ENCODE assay signal across 28 cellular contexts in genomic region chr14:105917933-105918436, GRCh38.
DNase-seq lines count a peak whose midpoint lies in the region; ATAC-seq and TF ChIP-seq lines count a peak whose summit lies in the region.
"Had no signal": no experiment of that assay in that cellular context is flagged by ENCODE, and none has a peak within 500 bp of the region (broad histone marks: within the 10 kb centered on the region; RNA-seq: fewer than 3 reads in every experiment).

No MANE protein-coding gene starts in this region.

- H3K27me3 ChIP-seq in right cardiac atrium (ENCODE audit: control insufficient read depth, insufficient read depth) = no peaks in the 10 kb centered on the region
- no peaks in the 10 kb centered on the region for H3K27me3 ChIP-seq in spleen (replicated peaks in 1 of 7)
- H3K27me3 ChIP-seq: gastroesophageal sphincter, SJCRH30, suprapubic skin had no signal

- peaks cover 2% of the 10 kb centered on the region for H3K36me3 Mint-ChIP-seq in IgD-negative memory B cell
- H3K36me3 Mint-ChIP-seq: CD4-positive, CD25-positive, alpha-beta regulatory T cell; natural killer cell treated with Interleukin-12 subunit alpha and Interleukin-12 subunit beta and Interleukin-15 and Interleukin-18, amount 100 ng/mL, for 72 hours had no signal

- H3K27me3 Mint-ChIP-seq in IgD-negative memory B cell = no peaks in the 10 kb centered on the region

- TF ChIP-seq CTCF in spleen (IDR thresholded peaks at IDR 0.05 in 8 of 11, conservative IDR thresholded peaks at IDR 0.05 in 3 of 11) = no peak

- no peaks in the 10 kb centered on the region for H3K36me3 ChIP-seq in spleen
- H3K36me3 ChIP-seq: gastroesophageal sphincter, SJCRH30, suprapubic skin had no signal

- H3K9me3 ChIP-seq in right cardiac atrium (ENCODE audit: control insufficient read depth, low read length) (no peaks in the 10 kb centered on the region), spleen (peaks cover 0 to 12% (median 6%) of the 10 kb centered on the region in 8 donors)
- H3K9me3 ChIP-seq: SJCRH30, suprapubic skin had no signal

- H3K9me3 Mint-ChIP-seq in IgD-negative memory B cell = no peaks in the 10 kb centered on the region
- H3K9me3 Mint-ChIP-seq: natural killer cell treated with Interleukin-12 subunit alpha and Interleukin-12 subunit beta and Interleukin-15 and Interleukin-18, amount 100 ng/mL, for 72 hours had no signal

- peaks cover 0 to 2% (median 0%) of the 10 kb centered on the region in 3 donors for H3K4me1 Mint-ChIP-seq in IgD-negative memory B cell
- H3K4me1 Mint-ChIP-seq: WTC11 had no signal

- H3K27ac Mint-ChIP-seq in IgD-negative memory B cell = peak overlapping the region in 2 of 3 donors; percentile 14 to 86
- H3K27ac Mint-ChIP-seq: CD4-positive, CD25-positive, alpha-beta regulatory T cell; natural killer cell treated with Interleukin-12 subunit alpha and Interleukin-12 subunit beta and Interleukin-15 and Interleukin-18, amount 100 ng/mL, for 72 hours; WTC11 had no signal

- H3K27ac ChIP-seq in right cardiac atrium (ENCODE audit: low read length) (no peak overlapping the region), spleen (peak overlapping the region in 4 of 8 donors; percentile 26 to 43 (median 31))
- H3K27ac ChIP-seq: 22Rv1, gastroesophageal sphincter, SJCRH30, suprapubic skin had no signal

- H3K4me1 ChIP-seq in right cardiac atrium (ENCODE audit: control insufficient read depth, insufficient read depth, low read length) = no peaks in the 10 kb centered on the region
- no peaks in the 10 kb centered on the region for H3K4me1 ChIP-seq in spleen
- H3K4me1 ChIP-seq: gastroesophageal sphincter, SJCRH30, suprapubic skin had no signal

- H3K4me3 ChIP-seq in right cardiac atrium (ENCODE audit: low read length) (no peak overlapping the region), spleen (peak overlapping the region in 2 of 8 donors; percentile 13 to 22)
- H3K4me3 ChIP-seq: gastroesophageal sphincter, SJCRH30, suprapubic skin had no signal

- peak overlapping the region in 3 of 4 donors; percentile 71 to 78 (median 77) for H3K4me3 Mint-ChIP-seq in IgD-negative memory B cell
- H3K4me3 Mint-ChIP-seq: CD4-positive, CD25-positive, alpha-beta regulatory T cell; natural killer cell treated with Interleukin-12 subunit alpha and Interleukin-12 subunit beta and Interleukin-15 and Interleukin-18, amount 100 ng/mL, for 72 hours; WTC11 had no signal

- TF ChIP-seq POLR2A in spleen (IDR thresholded peaks at IDR 0.05) = no peak

- peak; percentile 8 for DNase-seq in activated CD4-positive, CD25-positive, alpha-beta regulatory T cell treated with anti-CD3 and anti-CD28 coated beads, Interleukin-2, amount 50 U/mL, for 72 hours
- DNase-seq in activated CD4-positive, CD25-positive, alpha-beta regulatory T cell (lab: John Stamatoyannopoulos, UW) = no peak
- DNase-seq in right cardiac atrium = peak; percentile 10 to 28 (median 23)
- DNase-seq in spleen = peak; percentile 64
- no peak for DNase-seq in HuH-7.5 (ENCODE audit: low spot score)
- no peak for DNase-seq in AML-193 (lab: John Stamatoyannopoulos, UW)
- DNase-seq: activated CD4-positive, alpha-beta T cell treated with anti-CD3 and anti-CD28 coated beads, Interleukin-2, amount 50 U/mL, for 48 hours; activated gamma-delta T cell; CD4-positive, CD25-positive, alpha-beta regulatory T cell; HCEC 1CT; hippocampal formation; KBM-7; midbrain; NCI-H1105; NCI-H1930; NCI-H526; NK-92 treated with Interleukin-12 subunit alpha and Interleukin-12 subunit beta, amount 100 ng/mL, for 24 hours; retina; SJCRH30; stimulated activated CD4-positive, alpha-beta T cell treated with anti-CD3 and anti-CD28 coated beads, Interleukin-2, amount 100 ng/mL, for 48 hours had no signal

- no peak for ATAC-seq in right cardiac atrium
- no peak for ATAC-seq in GM18511 (IDR thresholded peaks at IDR 0.05; ENCODE audit: unreplicated experiment)
- ATAC-seq: gastroesophageal sphincter; natural killer cell treated with Interleukin-12 subunit alpha and Interleukin-12 subunit beta and Interleukin-15 and Interleukin-18, amount 100 ng/mL, for 72 hours; Panc1; WTC11 had no signal

- intact Hi-C loops in right cardiac atrium (cut with DNase I) = loop anchor here in 1 of 4 donors (2.0 kb wide), 1 partner anchor 13 kb away; no protein-coding TSS in a partner anchor
- intact Hi-C loops in spleen (cut with DNase I; ENCODE audit: low total_unique reads) = no loop called here

- 76% methylated on average over 10 of the region's 10 CpGs for WGBS in right cardiac atrium
- 44 to 56% (median 52%) methylated on average over 7 to 10 of the region's 10 CpGs for WGBS in spleen, 5 donors

Comparison
In these comparisons a context has a peak if more than half of its experiments do, and no peak if none do; other contexts are left out.
1. DNase-seq: peak in activated CD4-positive, CD25-positive, alpha-beta regulatory T cell treated with anti-CD3 and anti-CD28 coated beads, Interleukin-2, amount 50 U/mL, for 72 hours (single experiment), right cardiac atrium (3 of 3) and spleen (single experiment); none in activated CD4-positive, CD25-positive, alpha-beta regulatory T cell (0 of 4), HuH-7.5 (single experiment) and AML-193 (0 of 2).